1 cellular context compared by ENCODE assay signal in the genomic region with DNA sequence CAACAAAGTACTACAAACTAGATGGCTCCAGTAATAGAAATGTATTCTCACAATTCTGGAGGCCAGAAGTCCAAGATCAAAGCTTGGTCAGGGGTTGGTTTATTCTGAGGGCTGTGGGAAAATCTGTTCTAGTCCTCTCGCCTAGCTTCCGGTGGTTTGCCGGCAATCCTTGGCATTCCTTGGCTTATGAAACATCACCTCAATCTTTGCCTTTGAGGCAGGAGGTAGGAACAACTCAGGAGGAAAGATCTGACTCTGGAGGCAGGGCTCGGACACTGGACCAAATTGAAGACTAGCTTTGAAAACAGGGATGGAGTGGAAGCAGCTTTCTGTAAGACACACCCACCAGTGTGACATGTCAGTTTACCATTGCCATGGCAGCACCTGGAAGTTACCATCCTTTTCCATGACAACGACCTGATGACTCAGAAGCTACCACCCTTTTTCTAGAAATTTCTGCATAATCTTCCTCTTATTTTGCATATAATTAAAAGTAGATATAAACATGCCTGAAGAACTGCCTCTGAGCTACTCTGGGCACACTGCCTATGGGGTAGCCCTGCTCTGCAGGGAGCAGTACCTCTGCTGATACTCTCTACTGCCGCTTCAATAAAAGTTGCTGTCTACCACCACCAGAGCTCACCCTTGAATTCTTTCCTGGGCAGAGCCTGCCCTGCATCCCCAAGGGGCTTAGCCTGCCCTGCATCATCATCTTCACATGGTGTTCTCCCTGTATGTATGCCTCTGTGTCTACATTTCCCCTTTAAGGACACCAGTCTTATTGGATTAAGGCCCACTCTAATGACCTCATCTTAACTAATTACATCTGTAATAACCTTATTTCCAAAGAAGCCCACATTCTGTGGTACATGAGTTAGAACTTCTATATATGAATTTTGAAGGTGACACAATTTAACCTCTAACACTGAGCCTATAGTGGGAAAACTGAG.
TF ChIP-seq lines count a peak whose summit lies in the region.

No MANE protein-coding gene starts in this region.

TF ChIP-seq in HepG2, 621 proteins besides CTCF, POLR2A, EP300 and RAD21:
- TF ChIP-seq YEATS4 (CRISPR knock-in tag; IDR thresholded peaks at IDR 0.05; ENCODE audit: borderline replicate concordance) (no peak), PAF1 (CRISPR knock-in tag; IDR thresholded peaks at IDR 0.05) (no peak), RFX3 (CRISPR knock-in tag; IDR thresholded peaks at IDR 0.05) (0 out of 2 replicates have a peak, but pooled peaks have one; percentile 24), ZBTB7B (CRISPR knock-in tag; IDR thresholded peaks at IDR 0.05) (no peak), FUBP1 (CRISPR knock-in tag; IDR thresholded peaks at IDR 0.05; ENCODE audit: borderline replicate concordance) (no peak), RCOR2 (CRISPR knock-in tag; IDR thresholded peaks at IDR 0.05) (no peak), GATAD2A (CRISPR knock-in tag; IDR thresholded peaks at IDR 0.05) (no peak), BATF2 (CRISPR knock-in tag; IDR thresholded peaks at IDR 0.05) (no peak), MEIS2 (CRISPR knock-in tag; IDR thresholded peaks at IDR 0.05) (no peak), RFX1 (IDR thresholded peaks at IDR 0.05) (peak; percentile 24; the same call in 1 of the 2 replicates), ZNF468 (CRISPR knock-in tag; IDR thresholded peaks at IDR 0.05) (no peak), ZNF7 (CRISPR knock-in tag; IDR thresholded peaks at IDR 0.05) (no peak), CHD2 (IDR thresholded peaks at IDR 0.05; ENCODE audit: low read depth, low read length) (no peak), ZNF547 (CRISPR knock-in tag; IDR thresholded peaks at IDR 0.05) (no peak)
- TF ChIP-seq, protein P1, sequence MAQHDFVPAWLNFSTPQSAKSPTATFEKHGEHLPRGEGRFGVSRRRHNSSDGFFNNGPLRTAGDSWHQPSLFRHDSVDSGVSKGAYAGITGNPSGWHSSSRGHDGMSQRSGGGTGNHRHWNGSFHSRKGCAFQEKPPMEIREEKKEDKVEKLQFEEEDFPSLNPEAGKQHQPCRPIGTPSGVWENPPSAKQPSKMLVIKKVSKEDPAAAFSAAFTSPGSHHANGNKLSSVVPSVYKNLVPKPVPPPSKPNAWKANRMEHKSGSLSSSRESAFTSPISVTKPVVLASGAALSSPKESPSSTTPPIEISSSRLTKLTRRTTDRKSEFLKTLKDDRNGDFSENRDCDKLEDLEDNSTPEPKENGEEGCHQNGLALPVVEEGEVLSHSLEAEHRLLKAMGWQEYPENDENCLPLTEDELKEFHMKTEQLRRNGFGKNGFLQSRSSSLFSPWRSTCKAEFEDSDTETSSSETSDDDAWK (CRISPR knock-in tag; IDR thresholded peaks at IDR 0.05) = no peak
